Comparison of ENCODE assay signal across 1 cellular context in the genomic region with DNA sequence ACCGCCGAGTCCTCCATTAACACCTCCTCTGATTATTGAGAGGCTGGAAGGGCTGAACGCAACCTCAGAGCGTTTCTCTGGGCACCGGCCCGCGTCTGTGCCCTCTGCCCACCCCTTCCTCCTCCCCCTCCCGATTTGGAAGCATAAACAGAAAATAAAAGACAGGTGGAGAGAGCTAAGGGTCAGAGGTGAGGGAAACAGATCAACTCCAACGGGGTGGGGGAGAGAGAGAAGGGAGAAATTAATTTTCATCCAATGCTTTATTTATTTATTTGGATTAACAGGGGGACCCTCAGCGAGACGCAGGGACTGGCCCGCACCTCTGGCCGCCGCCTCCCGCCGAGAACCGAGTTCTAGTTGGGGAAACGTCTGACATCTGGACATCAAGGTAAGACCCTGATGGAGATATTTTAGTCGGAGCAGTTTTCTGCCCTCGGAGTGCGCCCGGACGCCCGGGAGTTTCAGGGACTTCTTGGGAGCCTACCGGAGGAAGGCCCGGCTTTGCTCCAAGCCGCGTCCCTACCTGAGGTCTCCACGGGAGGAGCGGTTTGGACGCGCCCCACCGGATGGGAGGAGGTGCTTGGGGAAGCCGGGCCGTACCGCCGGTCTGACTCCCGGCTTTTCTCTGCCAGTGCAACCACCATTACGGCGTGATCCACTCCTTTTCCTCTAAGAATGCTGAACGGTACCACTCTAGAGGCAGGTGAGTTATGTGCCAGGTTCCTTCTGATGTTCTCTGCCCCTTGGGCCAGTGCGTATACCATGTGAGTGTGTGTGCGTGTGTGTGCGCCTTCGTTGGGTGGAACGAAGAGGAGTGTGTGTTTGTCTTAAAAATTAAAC.
TF ChIP-seq lines count a peak whose summit lies in the region.

No MANE protein-coding gene starts in this region.

TF ChIP-seq in HepG2, 621 proteins besides CTCF, POLR2A, EP300 and RAD21:
- TF ChIP-seq NCOA5 (CRISPR knock-in tag; IDR thresholded peaks at IDR 0.05) (no peak), HOXA5 (CRISPR knock-in tag; IDR thresholded peaks at IDR 0.05) (no peak), ZSCAN9 (CRISPR knock-in tag; IDR thresholded peaks at IDR 0.05; ENCODE audit: borderline replicate concordance) (no peak), ZNF331 (CRISPR knock-in tag; IDR thresholded peaks at IDR 0.05) (no peak), TCF12 (IDR thresholded peaks at IDR 0.05) (no peak), TCF12 (CRISPR knock-in tag; IDR thresholded peaks at IDR 0.05) (no peak), ZNF83 (CRISPR knock-in tag; IDR thresholded peaks at IDR 0.05; ENCODE audit: borderline replicate concordance) (no peak), U2AF1 (optimal IDR thresholded peaks at IDR 0.05; ENCODE audit: low read depth, low read length) (no peak), MLLT10 (CRISPR knock-in tag; IDR thresholded peaks at IDR 0.05) (no peak)
- TF ChIP-seq, protein P1, sequence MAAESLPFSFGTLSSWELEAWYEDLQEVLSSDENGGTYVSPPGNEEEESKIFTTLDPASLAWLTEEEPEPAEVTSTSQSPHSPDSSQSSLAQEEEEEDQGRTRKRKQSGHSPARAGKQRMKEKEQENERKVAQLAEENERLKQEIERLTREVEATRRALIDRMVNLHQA (CRISPR knock-in tag; IDR thresholded peaks at IDR 0.05), result no peak
